Comparison of ENCODE assay signal across 1 cellular context in the genomic region with DNA sequence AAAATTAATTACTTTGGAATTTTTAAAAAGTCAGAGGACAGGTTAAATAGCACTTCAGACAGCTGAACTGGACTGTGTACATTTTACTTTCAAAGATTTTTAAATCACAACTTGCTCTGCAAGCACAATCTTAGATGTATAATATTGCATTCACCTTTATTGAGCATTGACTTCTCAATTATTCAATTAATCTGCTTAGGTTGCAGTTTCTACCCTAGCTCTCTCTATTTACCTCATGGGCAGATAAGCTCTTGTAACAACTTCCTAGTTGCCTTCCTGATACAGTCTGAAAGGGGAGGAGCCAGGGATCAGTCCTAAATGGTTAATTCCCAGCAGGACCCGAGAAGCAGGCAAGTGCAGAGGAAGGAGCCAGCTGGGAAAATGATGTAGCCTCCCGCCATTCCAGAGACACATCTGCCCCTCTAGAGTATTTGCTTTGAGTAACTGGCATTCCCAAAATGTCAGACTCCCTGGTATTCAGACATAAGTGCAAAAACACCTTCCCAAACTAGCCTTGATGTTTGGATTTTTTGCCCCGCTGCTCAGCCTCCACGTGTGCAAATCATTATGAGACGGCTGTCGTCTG.
TF ChIP-seq lines count a peak whose summit lies in the region.

No MANE protein-coding gene starts in this region.

TF ChIP-seq in HepG2, 621 proteins besides CTCF, POLR2A, EP300 and RAD21:
- TF ChIP-seq, protein P1, sequence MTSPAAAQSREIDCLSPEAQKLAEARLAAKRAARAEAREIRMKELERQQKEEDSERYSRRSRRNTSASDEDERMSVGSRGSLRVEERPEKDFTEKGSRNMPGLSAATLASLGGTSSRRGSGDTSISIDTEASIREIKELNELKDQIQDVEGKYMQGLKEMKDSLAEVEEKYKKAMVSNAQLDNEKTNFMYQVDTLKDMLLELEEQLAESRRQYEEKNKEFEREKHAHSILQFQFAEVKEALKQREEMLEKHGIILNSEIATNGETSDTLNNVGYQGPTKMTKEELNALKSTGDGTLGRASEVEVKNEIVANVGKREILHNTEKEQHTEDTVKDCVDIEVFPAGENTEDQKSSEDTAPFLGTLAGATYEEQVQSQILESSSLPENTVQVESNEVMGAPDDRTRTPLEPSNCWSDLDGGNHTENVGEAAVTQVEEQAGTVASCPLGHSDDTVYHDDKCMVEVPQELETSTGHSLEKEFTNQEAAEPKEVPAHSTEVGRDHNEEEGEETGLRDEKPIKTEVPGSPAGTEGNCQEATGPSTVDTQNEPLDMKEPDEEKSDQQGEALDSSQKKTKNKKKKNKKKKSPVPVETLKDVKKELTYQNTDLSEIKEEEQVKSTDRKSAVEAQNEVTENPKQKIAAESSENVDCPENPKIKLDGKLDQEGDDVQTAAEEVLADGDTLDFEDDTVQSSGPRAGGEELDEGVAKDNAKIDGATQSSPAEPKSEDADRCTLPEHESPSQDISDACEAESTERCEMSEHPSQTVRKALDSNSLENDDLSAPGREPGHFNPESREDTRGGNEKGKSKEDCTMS (CRISPR knock-in tag; conservative IDR thresholded peaks at IDR 0.05), result no peak
- TF ChIP-seq, protein P2, sequence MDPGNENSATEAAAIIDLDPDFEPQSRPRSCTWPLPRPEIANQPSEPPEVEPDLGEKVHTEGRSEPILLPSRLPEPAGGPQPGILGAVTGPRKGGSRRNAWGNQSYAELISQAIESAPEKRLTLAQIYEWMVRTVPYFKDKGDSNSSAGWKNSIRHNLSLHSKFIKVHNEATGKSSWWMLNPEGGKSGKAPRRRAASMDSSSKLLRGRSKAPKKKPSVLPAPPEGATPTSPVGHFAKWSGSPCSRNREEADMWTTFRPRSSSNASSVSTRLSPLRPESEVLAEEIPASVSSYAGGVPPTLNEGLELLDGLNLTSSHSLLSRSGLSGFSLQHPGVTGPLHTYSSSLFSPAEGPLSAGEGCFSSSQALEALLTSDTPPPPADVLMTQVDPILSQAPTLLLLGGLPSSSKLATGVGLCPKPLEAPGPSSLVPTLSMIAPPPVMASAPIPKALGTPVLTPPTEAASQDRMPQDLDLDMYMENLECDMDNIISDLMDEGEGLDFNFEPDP (CRISPR knock-in tag; conservative IDR thresholded peaks at IDR 0.05), result no peak
- peak; percentile 84 for TF ChIP-seq MAFF (IDR thresholded peaks at IDR 0.05; ENCODE audit: low read depth, low read length)
- TF ChIP-seq MTA1 (CRISPR knock-in tag; IDR thresholded peaks at IDR 0.05; ENCODE audit: borderline replicate concordance), result no peak
- TF ChIP-seq MAFK (conservative IDR thresholded peaks at IDR 0.05 in 1 of 2, IDR thresholded peaks at IDR 0.05 in 1 of 2; ENCODE audit: low read length in 2 of 2), result peak; percentile 76 to 90
